ENCODE assay signal across 27 cellular contexts in the genomic region with DNA sequence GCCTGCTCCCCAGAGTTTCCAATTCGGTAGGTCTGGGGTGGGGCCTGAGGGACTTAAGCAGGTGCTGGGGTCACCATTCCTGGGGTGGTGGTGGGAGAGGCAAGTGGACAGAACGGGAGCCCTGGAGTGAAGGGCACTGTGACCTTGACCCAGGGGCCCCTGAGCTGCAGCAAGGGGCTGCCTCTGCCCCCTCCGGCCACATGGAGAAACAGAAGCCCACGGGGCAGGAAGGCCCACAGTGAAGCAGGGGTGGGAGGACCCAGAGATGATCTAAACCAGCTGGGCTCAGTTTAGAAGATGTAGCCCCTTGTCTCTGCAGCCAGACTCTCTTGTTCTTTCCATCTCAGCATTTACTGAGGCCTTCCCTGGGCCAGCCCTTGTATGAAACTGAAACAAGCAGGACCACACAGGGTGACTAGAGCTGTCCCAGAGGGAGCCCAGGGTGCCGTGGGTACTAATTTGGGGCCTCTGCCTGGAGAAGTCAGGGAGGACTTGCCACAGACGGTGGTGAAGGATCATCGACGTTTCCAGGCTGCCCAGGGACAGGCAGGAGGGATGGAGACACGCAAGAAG. TPM values are rescaled to one million over a fixed set of nuclear protein-coding genes. Genes with fewer than 3 reads are reported as not detected.
"Had no signal": no experiment of that assay in that cellular context is flagged by ENCODE, and none has a peak within 500 bp of the region (broad histone marks: within the 10 kb centered on the region; RNA-seq: fewer than 3 reads in every experiment).

No MANE protein-coding gene starts in this region.

- H3K4me3 Mint-ChIP-seq: activated CD4-positive, alpha-beta memory T cell treated with anti-CD3 and anti-CD28 coated beads for 36 hours; activated naive CD4-positive, alpha-beta T cell treated with anti-CD3 and anti-CD28 coated beads for 36 hours; activated naive CD8-positive, alpha-beta T cell treated with anti-CD3 and anti-CD28 coated beads, Interleukin-2, amount 50 U/mL, for 24 hours; dendritic cell treated with granulocyte-macrophage colony-stimulating factor and Interleukin-4, amounts not matched to agents 40 ng/mL and 50 ng/mL, for 4 days; immature natural killer cell; natural killer cell treated with Interleukin-12 subunit alpha and Interleukin-12 subunit beta and Interleukin-15 and Interleukin-18, amount 100 ng/mL, for 72 hours had no signal

- H3K79me2 ChIP-seq: parathyroid adenoma had no signal

- H3K36me3 ChIP-seq: left ventricle myocardium inferior, transverse colon, vagina had no signal

- H3K4me1 Mint-ChIP-seq: activated naive CD8-positive, alpha-beta T cell treated with anti-CD3 and anti-CD28 coated beads, Interleukin-2, amount 50 U/mL, for 24 hours had no signal

- H3K9ac ChIP-seq: parathyroid adenoma had no signal

- H3K4me3 ChIP-seq: left ventricle myocardium inferior, skin epidermis, transverse colon, vagina had no signal

- H3K9me3 ChIP-seq: left ventricle myocardium inferior, transverse colon, vagina had no signal

- H3K27me3 Mint-ChIP-seq: activated CD4-positive, alpha-beta memory T cell treated with anti-CD3 and anti-CD28 coated beads for 36 hours; natural killer cell treated with Interleukin-12 subunit alpha and Interleukin-12 subunit beta and Interleukin-15 and Interleukin-18, amount 100 ng/mL, for 72 hours had no signal

- H3K9me3 Mint-ChIP-seq: activated CD4-positive, alpha-beta memory T cell treated with anti-CD3 and anti-CD28 coated beads for 36 hours; activated naive CD4-positive, alpha-beta T cell treated with anti-CD3 and anti-CD28 coated beads for 36 hours; activated naive CD8-positive, alpha-beta T cell treated with anti-CD3 and anti-CD28 coated beads, Interleukin-2, amount 50 U/mL, for 24 hours; dendritic cell treated with granulocyte-macrophage colony-stimulating factor and Interleukin-4, amounts not matched to agents 40 ng/mL and 50 ng/mL, for 4 days; natural killer cell treated with Interleukin-12 subunit alpha and Interleukin-12 subunit beta and Interleukin-15 and Interleukin-18, amount 100 ng/mL, for 72 hours had no signal

- H3K36me3 Mint-ChIP-seq: activated CD4-positive, alpha-beta memory T cell treated with anti-CD3 and anti-CD28 coated beads for 36 hours; brain; immature natural killer cell; natural killer cell treated with Interleukin-12 subunit alpha and Interleukin-12 subunit beta and Interleukin-15 and Interleukin-18, amount 100 ng/mL, for 72 hours had no signal

- H3K4me1 ChIP-seq: foreskin keratinocyte, left ventricle myocardium inferior, parathyroid adenoma, transverse colon, vagina had no signal

- DNase-seq: activated CD4-positive, alpha-beta memory T cell treated with anti-CD3 and anti-CD28 coated beads for 36 hours; activated CD4-positive, alpha-beta T cell treated with anti-CD3 and anti-CD28 coated beads for 48 hours; activated effector memory CD4-positive, alpha-beta T cell treated with Interleukin-2 at 50 U/mL for 16 hours; activated naive CD4-positive, alpha-beta T cell treated with anti-CD3 and anti-CD28 coated beads for 36 hours; activated naive CD8-positive, alpha-beta T cell treated with anti-CD3 and anti-CD28 coated beads, Interleukin-2, amount 50 U/mL, for 24 hours; activated T-cell treated with anti-CD3 and anti-CD28 coated beads, Interleukin-2, amount 50 U/mL, for 48 hours; anterior cingulate cortex; effector CD4-positive, alpha-beta T cell; erythroblast; foreskin keratinocyte; immature natural killer cell; left ventricle myocardium inferior; mammary epithelial cell; midbrain; nucleus accumbens; right cardiac atrium; stimulated activated CD4-positive, alpha-beta T cell treated with anti-CD3 and anti-CD28 coated beads, Interleukin-1b, Interleukin-23, amount 100 ng/mL, for 48 hours; transverse colon had no signal

- H2AFZ ChIP-seq: parathyroid adenoma had no signal

- H3K27ac ChIP-seq: foreskin keratinocyte, left ventricle myocardium inferior, parathyroid adenoma, skin epidermis, transverse colon, vagina had no signal

- ATAC-seq: activated naive CD8-positive, alpha-beta T cell treated with anti-CD3 and anti-CD28 coated beads, Interleukin-2, amount 50 U/mL, for 24 hours; foreskin keratinocyte; natural killer cell treated with Interleukin-12 subunit alpha and Interleukin-12 subunit beta and Interleukin-15 and Interleukin-18, amount 100 ng/mL, for 72 hours; right cardiac atrium had no signal

- H3K27me3 ChIP-seq: transverse colon, vagina had no signal

- H3K27ac Mint-ChIP-seq: activated CD4-positive, alpha-beta memory T cell treated with anti-CD3 and anti-CD28 coated beads for 36 hours; activated naive CD4-positive, alpha-beta T cell treated with anti-CD3 and anti-CD28 coated beads for 36 hours; activated naive CD8-positive, alpha-beta T cell treated with anti-CD3 and anti-CD28 coated beads, Interleukin-2, amount 50 U/mL, for 24 hours; dendritic cell treated with granulocyte-macrophage colony-stimulating factor and Interleukin-4, amounts not matched to agents 40 ng/mL and 50 ng/mL, for 4 days; immature natural killer cell; natural killer cell treated with Interleukin-12 subunit alpha and Interleukin-12 subunit beta and Interleukin-15 and Interleukin-18, amount 100 ng/mL, for 72 hours had no signal

RNA-seq across cellular contexts. Expression of a gene that starts 30.5 kb away (rescaled TPM):
- total RNA-seq: activated CD4-positive, alpha-beta memory T cell treated with anti-CD3 and anti-CD28 coated beads for 36 hours; activated naive CD4-positive, alpha-beta T cell treated with anti-CD3 and anti-CD28 coated beads for 36 hours; glomerular endothelial cell; pulmonary artery endothelial cell; T-helper 2 cell treated with Interferon-gamma antibody and Interleukin-4, amounts not matched to agents 100 ng/mL and 5 ng/mL, for 36 hours had no signal
- polyA plus RNA-seq: mammary epithelial cell had no signal
